Comparison of ENCODE assay signal across 1 cellular context in genomic region chr20:50027611-50028105, GRCh38.
TF ChIP-seq lines count a peak whose summit lies in the region.

No MANE protein-coding gene starts in this region.

TF ChIP-seq in HepG2, 621 proteins besides CTCF, POLR2A, EP300 and RAD21 (continued from another document):
- TF ChIP-seq ZNF563 (CRISPR knock-in tag; IDR thresholded peaks at IDR 0.05) = 0 out of 2 replicates have a peak, but pooled peaks have one; percentile 28
- TF ChIP-seq JUNB (CRISPR knock-in tag; IDR thresholded peaks at IDR 0.05; ENCODE audit: borderline replicate concordance) = 0 out of 2 replicates have a peak, but pooled peaks have one; percentile 16
- TF ChIP-seq HOXA3 (CRISPR knock-in tag; IDR thresholded peaks at IDR 0.05) = 0 out of 2 replicates have a peak, but pooled peaks have one; percentile 25
- 0 out of 2 replicates have a peak, but pooled peaks have one; percentile 25 for TF ChIP-seq MAZ (IDR thresholded peaks at IDR 0.05; ENCODE audit: borderline replicate concordance, low read depth, low read length)
- no peak for TF ChIP-seq MAZ (CRISPR knock-in tag; IDR thresholded peaks at IDR 0.05; ENCODE audit: low read depth)
- 0 out of 2 replicates have a peak, but pooled peaks have one; percentile 37 for TF ChIP-seq ARID2 (CRISPR knock-in tag; IDR thresholded peaks at IDR 0.05; ENCODE audit: borderline replicate concordance)
- TF ChIP-seq MTF1 (CRISPR knock-in tag; IDR thresholded peaks at IDR 0.05) = peak; percentile 37; the same call in 1 of the 2 replicates
- TF ChIP-seq ZNF891 (CRISPR knock-in tag; IDR thresholded peaks at IDR 0.05) = peak; percentile 82; the same call in 1 of the 2 replicates
- no peak for TF ChIP-seq ZNF547 (CRISPR knock-in tag; IDR thresholded peaks at IDR 0.05)
- TF ChIP-seq ZNF18 (CRISPR knock-in tag; IDR thresholded peaks at IDR 0.05; ENCODE audit: insufficient replicate concordance) = peak; percentile 5
- 0 out of 2 replicates have a peak, but pooled peaks have one; percentile 45 for TF ChIP-seq NFKB2 (CRISPR knock-in tag; IDR thresholded peaks at IDR 0.05; ENCODE audit: borderline replicate concordance)
- peak; percentile 66 for TF ChIP-seq MYC (CRISPR knock-in tag; IDR thresholded peaks at IDR 0.05; ENCODE audit: borderline replicate concordance)
- TF ChIP-seq TFAP4 (IDR thresholded peaks at IDR 0.05; ENCODE audit: borderline replicate concordance, low read depth) = peak; percentile 23; the same call in 1 of the 2 replicates
- TF ChIP-seq MAX (IDR thresholded peaks at IDR 0.05) = peak; percentile 32; the same call in 1 of the 2 replicates
- no peak for TF ChIP-seq SNAPC2 (CRISPR knock-in tag; IDR thresholded peaks at IDR 0.05)
TF ChIP-seq in HepG2: peak in this region for 21.
